Comparison of ENCODE assay signal across 1 cellular context in genomic region chr1:207798847-207799246, GRCh38.
TF ChIP-seq lines count a peak whose summit lies in the region.

No MANE protein-coding gene starts in this region.

TF ChIP-seq in GM23338, 12 proteins besides CTCF, POLR2A, EP300 and RAD21 (continued from another document):
- TF ChIP-seq, protein P1, sequence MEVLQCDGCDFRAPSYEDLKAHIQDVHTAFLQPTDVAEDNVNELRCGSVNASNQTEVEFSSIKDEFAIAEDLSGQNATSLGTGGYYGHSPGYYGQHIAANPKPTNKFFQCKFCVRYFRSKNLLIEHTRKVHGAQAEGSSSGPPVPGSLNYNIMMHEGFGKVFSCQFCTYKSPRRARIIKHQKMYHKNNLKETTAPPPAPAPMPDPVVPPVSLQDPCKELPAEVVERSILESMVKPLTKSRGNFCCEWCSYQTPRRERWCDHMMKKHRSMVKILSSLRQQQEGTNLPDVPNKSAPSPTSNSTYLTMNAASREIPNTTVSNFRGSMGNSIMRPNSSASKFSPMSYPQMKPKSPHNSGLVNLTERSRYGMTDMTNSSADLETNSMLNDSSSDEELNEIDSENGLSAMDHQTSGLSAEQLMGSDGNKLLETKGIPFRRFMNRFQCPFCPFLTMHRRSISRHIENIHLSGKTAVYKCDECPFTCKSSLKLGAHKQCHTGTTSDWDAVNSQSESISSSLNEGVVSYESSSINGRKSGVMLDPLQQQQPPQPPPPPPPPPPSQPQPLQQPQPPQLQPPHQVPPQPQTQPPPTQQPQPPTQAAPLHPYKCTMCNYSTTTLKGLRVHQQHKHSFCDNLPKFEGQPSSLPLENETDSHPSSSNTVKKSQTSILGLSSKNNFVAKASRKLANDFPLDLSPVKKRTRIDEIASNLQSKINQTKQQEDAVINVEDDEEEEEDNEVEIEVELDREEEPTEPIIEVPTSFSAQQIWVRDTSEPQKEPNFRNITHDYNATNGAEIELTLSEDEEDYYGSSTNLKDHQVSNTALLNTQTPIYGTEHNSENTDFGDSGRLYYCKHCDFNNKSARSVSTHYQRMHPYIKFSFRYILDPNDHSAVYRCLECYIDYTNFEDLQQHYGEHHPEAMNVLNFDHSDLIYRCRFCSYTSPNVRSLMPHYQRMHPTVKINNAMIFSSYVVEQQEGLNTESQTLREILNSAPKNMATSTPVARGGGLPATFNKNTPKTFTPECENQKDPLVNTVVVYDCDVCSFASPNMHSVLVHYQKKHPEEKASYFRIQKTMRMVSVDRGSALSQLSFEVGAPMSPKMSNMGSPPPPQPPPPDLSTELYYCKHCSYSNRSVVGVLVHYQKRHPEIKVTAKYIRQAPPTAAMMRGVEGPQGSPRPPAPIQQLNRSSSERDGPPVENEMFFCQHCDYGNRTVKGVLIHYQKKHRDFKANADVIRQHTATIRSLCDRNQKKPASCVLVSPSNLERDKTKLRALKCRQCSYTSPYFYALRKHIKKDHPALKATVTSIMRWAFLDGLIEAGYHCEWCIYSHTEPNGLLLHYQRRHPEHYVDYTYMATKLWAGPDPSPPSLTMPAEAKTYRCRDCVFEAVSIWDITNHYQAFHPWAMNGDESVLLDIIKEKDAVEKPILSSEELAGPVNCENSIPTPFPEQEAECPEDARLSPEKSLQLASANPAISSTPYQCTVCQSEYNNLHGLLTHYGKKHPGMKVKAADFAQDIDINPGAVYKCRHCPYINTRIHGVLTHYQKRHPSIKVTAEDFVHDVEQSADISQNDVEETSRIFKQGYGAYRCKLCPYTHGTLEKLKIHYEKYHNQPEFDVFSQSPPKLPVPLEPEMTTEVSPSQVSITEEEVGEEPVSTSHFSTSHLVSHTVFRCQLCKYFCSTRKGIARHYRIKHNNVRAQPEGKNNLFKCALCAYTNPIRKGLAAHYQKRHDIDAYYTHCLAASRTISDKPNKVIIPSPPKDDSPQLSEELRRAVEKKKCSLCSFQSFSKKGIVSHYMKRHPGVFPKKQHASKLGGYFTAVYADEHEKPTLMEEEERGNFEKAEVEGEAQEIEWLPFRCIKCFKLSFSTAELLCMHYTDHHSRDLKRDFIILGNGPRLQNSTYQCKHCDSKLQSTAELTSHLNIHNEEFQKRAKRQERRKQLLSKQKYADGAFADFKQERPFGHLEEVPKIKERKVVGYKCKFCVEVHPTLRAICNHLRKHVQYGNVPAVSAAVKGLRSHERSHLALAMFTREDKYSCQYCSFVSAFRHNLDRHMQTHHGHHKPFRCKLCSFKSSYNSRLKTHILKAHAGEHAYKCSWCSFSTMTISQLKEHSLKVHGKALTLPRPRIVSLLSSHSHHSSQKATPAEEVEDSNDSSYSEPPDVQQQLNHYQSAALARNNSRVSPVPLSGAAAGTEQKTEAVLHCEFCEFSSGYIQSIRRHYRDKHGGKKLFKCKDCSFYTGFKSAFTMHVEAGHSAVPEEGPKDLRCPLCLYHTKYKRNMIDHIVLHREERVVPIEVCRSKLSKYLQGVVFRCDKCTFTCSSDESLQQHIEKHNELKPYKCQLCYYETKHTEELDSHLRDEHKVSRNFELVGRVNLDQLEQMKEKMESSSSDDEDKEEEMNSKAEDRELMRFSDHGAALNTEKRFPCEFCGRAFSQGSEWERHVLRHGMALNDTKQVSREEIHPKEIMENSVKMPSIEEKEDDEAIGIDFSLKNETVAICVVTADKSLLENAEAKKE (CRISPR knock-in tag; IDR thresholded peaks at IDR 0.05): no peak
- no peak for TF ChIP-seq EZH2 (IDR thresholded peaks at IDR 0.05; ENCODE audit: low read depth, unreplicated experiment)
- TF ChIP-seq NANOG (IDR thresholded peaks at IDR 0.05; ENCODE audit: borderline replicate concordance): no peak
- TF ChIP-seq ZNF114 (CRISPR knock-in tag; IDR thresholded peaks at IDR 0.05): no peak
- no peak for TF ChIP-seq ZNF331 (CRISPR knock-in tag; IDR thresholded peaks at IDR 0.05; ENCODE audit: low read depth)
- no peak for TF ChIP-seq EZH2phosphoT487 (IDR thresholded peaks at IDR 0.05; ENCODE audit: unreplicated experiment)
- TF ChIP-seq, protein P2, sequence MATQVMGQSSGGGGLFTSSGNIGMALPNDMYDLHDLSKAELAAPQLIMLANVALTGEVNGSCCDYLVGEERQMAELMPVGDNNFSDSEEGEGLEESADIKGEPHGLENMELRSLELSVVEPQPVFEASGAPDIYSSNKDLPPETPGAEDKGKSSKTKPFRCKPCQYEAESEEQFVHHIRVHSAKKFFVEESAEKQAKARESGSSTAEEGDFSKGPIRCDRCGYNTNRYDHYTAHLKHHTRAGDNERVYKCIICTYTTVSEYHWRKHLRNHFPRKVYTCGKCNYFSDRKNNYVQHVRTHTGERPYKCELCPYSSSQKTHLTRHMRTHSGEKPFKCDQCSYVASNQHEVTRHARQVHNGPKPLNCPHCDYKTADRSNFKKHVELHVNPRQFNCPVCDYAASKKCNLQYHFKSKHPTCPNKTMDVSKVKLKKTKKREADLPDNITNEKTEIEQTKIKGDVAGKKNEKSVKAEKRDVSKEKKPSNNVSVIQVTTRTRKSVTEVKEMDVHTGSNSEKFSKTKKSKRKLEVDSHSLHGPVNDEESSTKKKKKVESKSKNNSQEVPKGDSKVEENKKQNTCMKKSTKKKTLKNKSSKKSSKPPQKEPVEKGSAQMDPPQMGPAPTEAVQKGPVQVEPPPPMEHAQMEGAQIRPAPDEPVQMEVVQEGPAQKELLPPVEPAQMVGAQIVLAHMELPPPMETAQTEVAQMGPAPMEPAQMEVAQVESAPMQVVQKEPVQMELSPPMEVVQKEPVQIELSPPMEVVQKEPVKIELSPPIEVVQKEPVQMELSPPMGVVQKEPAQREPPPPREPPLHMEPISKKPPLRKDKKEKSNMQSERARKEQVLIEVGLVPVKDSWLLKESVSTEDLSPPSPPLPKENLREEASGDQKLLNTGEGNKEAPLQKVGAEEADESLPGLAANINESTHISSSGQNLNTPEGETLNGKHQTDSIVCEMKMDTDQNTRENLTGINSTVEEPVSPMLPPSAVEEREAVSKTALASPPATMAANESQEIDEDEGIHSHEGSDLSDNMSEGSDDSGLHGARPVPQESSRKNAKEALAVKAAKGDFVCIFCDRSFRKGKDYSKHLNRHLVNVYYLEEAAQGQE (IDR thresholded peaks at IDR 0.05; ENCODE audit: unreplicated experiment): no peak
- no peak for TF ChIP-seq ETS1 (IDR thresholded peaks at IDR 0.05)
